ENCODE assay signal across 2 cellular contexts in genomic region chr20:2101935-2102584, GRCh38.
TF ChIP-seq lines count a peak whose summit lies in the region.

No MANE protein-coding gene starts in this region.

TF ChIP-seq in A549, 52 proteins besides CTCF, POLR2A, EP300 and RAD21 (continued from another document):
- TF ChIP-seq RFX5 (IDR thresholded peaks at IDR 0.05) (peak; percentile 16), BHLHE40 (IDR thresholded peaks at IDR 0.05; ENCODE audit: low read depth, low read length) (peak; percentile 80), NR3C1 (IDR thresholded peaks at IDR 0.05) (no peak), MYC (IDR thresholded peaks at IDR 0.05; ENCODE audit: borderline replicate concordance, low read length) (peak; percentile 34; the same call in 1 of the 2 replicates), KDM1A (IDR thresholded peaks at IDR 0.05; ENCODE audit: low read depth) (0 out of 2 replicates have a peak, but pooled peaks have one; percentile 22), RNF2 (IDR thresholded peaks at IDR 0.05; ENCODE audit: borderline replicate concordance, low read depth) (0 out of 2 replicates have a peak, but pooled peaks have one; percentile 30), NPAS2 (CRISPR knock-in tag; IDR thresholded peaks at IDR 0.05; ENCODE audit: borderline replicate concordance) (peak; percentile 75; the same call in 1 of the 2 replicates), GATA3 (IDR thresholded peaks at IDR 0.05; ENCODE audit: borderline replicate concordance) (peak; percentile 86), MAX (IDR thresholded peaks at IDR 0.05) (peak; percentile 77; the same call in 1 of the 2 replicates), ZNF302 (CRISPR knock-in tag; IDR thresholded peaks at IDR 0.05) (no peak), REST (IDR thresholded peaks at IDR 0.05) (no peak), HMGXB4 (CRISPR knock-in tag; IDR thresholded peaks at IDR 0.05; ENCODE audit: borderline replicate concordance) (peak; percentile 24; the same call in 1 of the 2 replicates), JUN (IDR thresholded peaks at IDR 0.05) (peak; percentile 67 to 72)

TF ChIP-seq in K562, 482 proteins besides CTCF, POLR2A, EP300 and RAD21 (continued from another document and continues in another):
- TF ChIP-seq AFF1 (IDR thresholded peaks at IDR 0.05; ENCODE audit: low read depth in 1 of 2, partially characterized antibody in 2 of 2): peak in 1 of 2 experiments; percentile 69
- TF ChIP-seq CBX1 (IDR thresholded peaks at IDR 0.05; ENCODE audit: low read depth): peak; percentile 18; the same call in 1 of the 2 replicates
- peak; percentile 50; the same call in 1 of the 2 replicates for TF ChIP-seq ZNF740 (CRISPR knock-in tag; IDR thresholded peaks at IDR 0.05)
- TF ChIP-seq ZNF740 (tag; IDR thresholded peaks at IDR 0.05): no peak
- TF ChIP-seq SREBF1 (IDR thresholded peaks at IDR 0.05; ENCODE audit: borderline replicate concordance, low read depth, low read length): peak; percentile 75; the same call in 1 of the 2 replicates
- no peak for TF ChIP-seq BRCA1 (IDR thresholded peaks at IDR 0.05)
- 0 out of 2 replicates have a peak, but pooled peaks have one; percentile 75 for TF ChIP-seq BRCA1 (CRISPR knock-in tag; IDR thresholded peaks at IDR 0.05)
- peak; percentile 33; the same call in 1 of the 2 replicates for TF ChIP-seq NKRF (IDR thresholded peaks at IDR 0.05; ENCODE audit: borderline replicate concordance)
- TF ChIP-seq ZBTB17 (CRISPR knock-in tag; IDR thresholded peaks at IDR 0.05): 0 out of 2 replicates have a peak, but pooled peaks have one; percentile 44
- TF ChIP-seq LEF1 (IDR thresholded peaks at IDR 0.05): 0 out of 2 replicates have a peak, but pooled peaks have one; percentile 41
- 0 out of 2 replicates have a peak, but pooled peaks have one; percentile 36 for TF ChIP-seq ATF6 (CRISPR knock-in tag; IDR thresholded peaks at IDR 0.05)
- TF ChIP-seq NBN (IDR thresholded peaks at IDR 0.05; ENCODE audit: low read depth): no peak
- peak; percentile 56 for TF ChIP-seq CCNT2 (IDR thresholded peaks at IDR 0.05; ENCODE audit: borderline replicate concordance, extremely low read depth, insufficient read length, low read depth, low read length)
- peak; percentile 92 for TF ChIP-seq MBD2 (IDR thresholded peaks at IDR 0.05; ENCODE audit: borderline replicate concordance, low read depth)
- peak; percentile 76 for TF ChIP-seq BHLHE40 (IDR thresholded peaks at IDR 0.05; ENCODE audit: low read length)
- 0 out of 4 replicates have a peak, but pooled peaks of 1 of the 2 experiments have one; percentile 45 for TF ChIP-seq MAZ (CRISPR knock-in tag; conservative IDR thresholded peaks at IDR 0.05 in 1 of 2, IDR thresholded peaks at IDR 0.05 in 1 of 2)
- 0 out of 2 replicates have a peak, but pooled peaks have one; percentile 46 for TF ChIP-seq E2F5 (CRISPR knock-in tag; IDR thresholded peaks at IDR 0.05)
- TF ChIP-seq GTF2A2 (tag; IDR thresholded peaks at IDR 0.05): no peak
- peak; percentile 5; the same call in 1 of the 2 replicates for TF ChIP-seq E2F4 (CRISPR knock-in tag; IDR thresholded peaks at IDR 0.05; ENCODE audit: low read depth)
- no peak for TF ChIP-seq CHD1 (IDR thresholded peaks at IDR 0.05; ENCODE audit: low read length)
- no peak for TF ChIP-seq TRIM25 (IDR thresholded peaks at IDR 0.05; ENCODE audit: borderline replicate concordance)
- TF ChIP-seq BCOR (IDR thresholded peaks at IDR 0.05): no peak
- TF ChIP-seq KLF1 (tag; IDR thresholded peaks at IDR 0.05): peak; percentile 80
- TF ChIP-seq ZBTB40 (IDR thresholded peaks at IDR 0.05): peak; percentile 65; the same call in 1 of the 2 replicates
- no peak for TF ChIP-seq ZBTB40 (CRISPR knock-in tag; IDR thresholded peaks at IDR 0.05)
- TF ChIP-seq SIN3B (IDR thresholded peaks at IDR 0.05; ENCODE audit: low read depth): 0 out of 2 replicates have a peak, but pooled peaks have one; percentile 43
